In genomic region chr3:188298585-188298984, GRCh38 we compare ENCODE assay signal across 12 cellular contexts.
DNase-seq lines count a peak whose midpoint lies in the region; ATAC-seq and TF ChIP-seq lines count a peak whose summit lies in the region.
"Had no signal": no experiment of that assay in that cellular context is flagged by ENCODE, and none has a peak within 500 bp of the region (broad histone marks: within the 10 kb centered on the region; RNA-seq: fewer than 3 reads in every experiment).

No MANE protein-coding gene starts in this region.

- peak overlapping the region; percentile 67 to 72 for H3K27ac ChIP-seq in tibial artery
- no peak overlapping the region for H3K27ac ChIP-seq in prostate gland
- H3K27ac ChIP-seq: left lung had no signal

- H3K4me3 ChIP-seq in fibroblast of the aortic adventitia (ENCODE audit: low read depth, low read length) (no peak overlapping the region), tibial artery (no peak overlapping the region), prostate gland (no peak overlapping the region)
- H3K4me3 ChIP-seq: left lung, tibial nerve had no signal

- no peaks in the 10 kb centered on the region for H3K27me3 Mint-ChIP-seq in activated CD4-positive, alpha-beta memory T cell treated with anti-CD3 and anti-CD28 coated beads for 36 hours

- H3K27ac Mint-ChIP-seq in activated CD4-positive, alpha-beta memory T cell treated with anti-CD3 and anti-CD28 coated beads for 36 hours, result peak overlapping the region; percentile 92

- WGBS in prostate gland, result 50% methylated on average over 3 of the region's 3 CpGs

- ATAC-seq in Right ventricle myocardium superior (ENCODE audit: poor library complexity) (peak; percentile 7), Right ventricle myocardium inferior (no peak), HG03432 (IDR thresholded peaks at IDR 0.05; ENCODE audit: unreplicated experiment) (no peak)
- ATAC-seq: left lung had no signal

- H3K9me3 ChIP-seq in tibial artery, result no peaks in the 10 kb centered on the region
- H3K9me3 ChIP-seq in prostate gland, result no peaks in the 10 kb centered on the region
- H3K9me3 ChIP-seq: left lung, tibial nerve had no signal

- TF ChIP-seq CTCF in fibroblast of the aortic adventitia (IDR thresholded peaks at IDR 0.05; ENCODE audit: insufficient read depth, low read length) (no peak), tibial artery (IDR thresholded peaks at IDR 0.05) (no peak), prostate gland (IDR thresholded peaks at IDR 0.05) (no peak)

- H3K4me1 ChIP-seq in tibial artery (peaks cover 0 to 100% (median 63%) of the 10 kb centered on the region in 4 donors), prostate gland (replicated peaks) (peaks cover 2% of the 10 kb centered on the region)

- DNase-seq in Right ventricle myocardium superior (no peak), Right ventricle myocardium inferior (ENCODE audit: missing footprints) (no peak), fibroblast of the aortic adventitia (ENCODE audit: low read depth) (peak; percentile 30), tibial artery (no peak), GM19238 (ENCODE audit: insufficient read length, low spot score) (no peak), prostate gland (ENCODE audit: low spot score) (no peak)
- DNase-seq in activated CD4-positive, alpha-beta memory T cell treated with anti-CD3 and anti-CD28 coated beads for 36 hours, result no peak
- DNase-seq: left lung, NCI-H1105, T1000 had no signal

- no peak for TF ChIP-seq POLR2A in prostate gland (IDR thresholded peaks at IDR 0.05)

- peaks cover 4% of the 10 kb centered on the region for H3K36me3 Mint-ChIP-seq in activated CD4-positive, alpha-beta memory T cell treated with anti-CD3 and anti-CD28 coated beads for 36 hours

- POLR2A ChIA-PET in activated CD4-positive, alpha-beta memory T cell treated with anti-CD3 and anti-CD28 coated beads for 36 hours (lab: Charles Lee), result interaction anchor here (0.8 to 3.0 kb wide), 14 partner anchors 9 to 560 kb away, joined by 3 to 32 read pairs (median 5); partner anchors contain the start of genes BCL6 and LPP

- H3K9me3 Mint-ChIP-seq in activated CD4-positive, alpha-beta memory T cell treated with anti-CD3 and anti-CD28 coated beads for 36 hours, result no peaks in the 10 kb centered on the region

- CTCF ChIA-PET in activated CD4-positive, alpha-beta memory T cell treated with anti-CD3 and anti-CD28 coated beads for 36 hours (lab: Charles Lee), result interaction anchor here (0.7 to 6.3 kb wide), 5 partner anchors 25 to 559 kb away, joined by 3 to 64 read pairs (median 4); no protein-coding TSS in a partner anchor

- H3K36me3 ChIP-seq in tibial artery (no peaks in the 10 kb centered on the region), prostate gland (no peaks in the 10 kb centered on the region)
- H3K36me3 ChIP-seq: left lung, tibial nerve had no signal

- peak overlapping the region; percentile 46 for H3K4me3 Mint-ChIP-seq in activated CD4-positive, alpha-beta memory T cell treated with anti-CD3 and anti-CD28 coated beads for 36 hours

- intact Hi-C loops in Right ventricle myocardium superior (cut with DNase I), result no loop called here
- intact Hi-C loops in Right ventricle myocardium inferior (cut with DNase I), result no loop called here
- intact Hi-C loops in activated CD4-positive, alpha-beta memory T cell treated with anti-CD3 and anti-CD28 coated beads for 36 hours (cut with micrococcal nuclease), result loop anchor here (2.0 to 5.0 kb wide), 6 partner anchors 92 to 618 kb away; no protein-coding TSS in a partner anchor
- intact Hi-C loops in tibial artery (cut with DNase I; ENCODE audit: low total_unique reads), result no loop called here
- intact Hi-C loops in prostate gland (cut with DNase I), result no loop called here

- no peaks in the 10 kb centered on the region for H3K27me3 ChIP-seq in tibial artery
- no peaks in the 10 kb centered on the region for H3K27me3 ChIP-seq in prostate gland (replicated peaks; ENCODE audit: insufficient read depth)
- H3K27me3 ChIP-seq: left lung, tibial nerve had no signal

- peaks cover 84% of the 10 kb centered on the region for H3K4me1 Mint-ChIP-seq in activated CD4-positive, alpha-beta memory T cell treated with anti-CD3 and anti-CD28 coated beads for 36 hours (ENCODE audit: low read depth)

Comparison
In these comparisons a context has a peak if more than half of its experiments do, and no peak if none do; other contexts are left out.
1. H3K27ac ChIP-seq: peak in tibial artery (2 of 2); none in prostate gland (0 of 2).